In the genomic region with DNA sequence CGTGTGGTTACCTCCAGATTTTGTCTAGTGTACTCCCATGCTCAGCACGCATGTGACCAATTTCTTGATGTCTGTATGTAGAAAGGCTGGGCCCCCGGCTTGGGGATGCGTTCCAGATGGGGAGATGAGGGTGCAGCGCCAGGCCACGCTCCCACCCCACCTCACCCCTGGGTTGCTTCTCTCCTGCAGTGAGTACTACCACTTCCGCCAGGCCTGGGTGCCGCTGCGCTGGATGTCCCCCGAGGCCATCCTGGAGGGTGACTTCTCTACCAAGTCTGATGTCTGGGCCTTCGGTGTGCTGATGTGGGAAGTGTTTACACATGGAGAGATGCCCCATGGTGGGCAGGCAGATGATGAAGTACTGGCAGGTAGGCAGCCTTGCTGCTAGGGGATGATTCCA, we compare ENCODE assay signal across 11 cellular contexts.
DNase-seq lines count a peak whose midpoint lies in the region; TF ChIP-seq lines count a peak whose summit lies in the region.
"Had no signal": no experiment of that assay in that cellular context is flagged by ENCODE, and none has a peak within 500 bp of the region (broad histone marks: within the 10 kb centered on the region; RNA-seq: fewer than 3 reads in every experiment).

No MANE protein-coding gene starts in this region.

- H3K9me3 Mint-ChIP-seq in nephron progenitor cell = no peaks in the 10 kb centered on the region
- H3K9me3 Mint-ChIP-seq: CD14-positive monocyte; CD8-positive, alpha-beta memory T cell had no signal

- TF ChIP-seq CTCF in nephron progenitor cell (IDR thresholded peaks at IDR 0.05) = no peak

- DNase-seq in NCI-H2171 (lab: John Stamatoyannopoulos, UW) (peak; percentile 24), NCI-H69 (lab: John Stamatoyannopoulos, UW) (peak; percentile 36), nephron progenitor cell (no peak), NCI-H1436 treated with DMSO at 0.1 percent for 48 hours (lab: John Stamatoyannopoulos, UW) (no peak)
- DNase-seq in activated CD8-positive, alpha-beta memory T cell treated with anti-CD3 and anti-CD28 coated beads, Interleukin-2, amount 50 U/mL, for 4 hours = no peak
- no peak for DNase-seq in activated CD4-positive, alpha-beta T cell treated with anti-CD3 and anti-CD28 coated beads, Interleukin-2, amount 50 U/mL, for 48 hours
- DNase-seq: BE2C; Caco-2; CD8-positive, alpha-beta memory T cell; HCEC 1CT had no signal

- peak overlapping the region; percentile 72 for H3K27ac Mint-ChIP-seq in nephron progenitor cell

- H3K27me3 Mint-ChIP-seq in nephron progenitor cell (ENCODE audit: low read depth, poor library complexity) = no peaks in the 10 kb centered on the region
- H3K27me3 Mint-ChIP-seq: CD8-positive, alpha-beta memory T cell had no signal

- H3K4me1 Mint-ChIP-seq in nephron progenitor cell = no peaks in the 10 kb centered on the region
- H3K4me1 Mint-ChIP-seq: CD14-positive monocyte; CD8-positive, alpha-beta memory T cell had no signal

- H3K4me3 Mint-ChIP-seq in nephron progenitor cell = no peak overlapping the region
- H3K4me3 Mint-ChIP-seq: CD14-positive monocyte; CD8-positive, alpha-beta memory T cell had no signal

- peaks cover 35% of the 10 kb centered on the region for H3K36me3 Mint-ChIP-seq in nephron progenitor cell (ENCODE audit: low read depth)
- H3K36me3 Mint-ChIP-seq: CD14-positive monocyte; CD8-positive, alpha-beta memory T cell had no signal

Comparison
In these comparisons a context has a peak if more than half of its experiments do, and no peak if none do; other contexts are left out.
1. DNase-seq: peak in NCI-H2171 (single experiment) and NCI-H69 (single experiment); none in nephron progenitor cell (single experiment), activated CD8-positive, alpha-beta memory T cell treated with anti-CD3 and anti-CD28 coated beads, Interleukin-2, amount 50 U/mL, for 4 hours (single experiment), NCI-H1436 treated with DMSO at 0.1 percent for 48 hours (single experiment) and activated CD4-positive, alpha-beta T cell treated with anti-CD3 and anti-CD28 coated beads, Interleukin-2, amount 50 U/mL, for 48 hours (0 of 2).